13 cellular contexts compared by ENCODE assay signal in the genomic region with DNA sequence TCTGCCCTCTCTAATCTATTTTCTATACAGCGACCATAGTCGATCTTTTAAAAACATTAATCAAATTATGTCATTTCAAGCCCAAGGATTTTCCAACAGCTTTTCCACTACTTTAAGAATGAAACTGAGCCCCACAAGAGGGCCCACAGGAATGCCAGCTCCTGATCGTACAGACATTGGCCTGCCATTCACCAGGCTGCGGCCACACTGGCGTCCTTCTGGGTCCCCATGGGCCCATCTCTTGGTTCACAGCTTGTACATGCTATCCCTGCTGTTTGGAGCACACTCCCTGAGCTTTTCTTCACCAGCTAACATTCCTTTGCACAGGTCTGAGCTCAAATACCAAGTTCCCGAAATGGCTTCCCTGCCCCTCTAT.
"Had no signal": no experiment of that assay in that cellular context is flagged by ENCODE, and none has a peak within 500 bp of the region (broad histone marks: within the 10 kb centered on the region; RNA-seq: fewer than 3 reads in every experiment).

No MANE protein-coding gene starts in this region.

- H3K36me3 ChIP-seq: gastrocnemius medialis, left ventricle myocardium inferior, transverse colon had no signal

- H3K27me3 Mint-ChIP-seq: activated naive CD8-positive, alpha-beta T cell had no signal

- H3K36me3 Mint-ChIP-seq: activated CD4-positive, alpha-beta memory T cell treated with anti-CD3 and anti-CD28 coated beads for 36 hours; activated naive CD8-positive, alpha-beta T cell; stimulated activated memory B cell treated with anti-CD40 and anti-IgM and Interleukin-4, amounts not matched to agents 10 μg/mL and 1 μg/mL and 100 μg/mL, for 72 hours had no signal

- ATAC-seq: activated T-cell treated with anti-CD3 and anti-CD28 coated beads, Interleukin-2, amount 50 U/mL, for 4 hours; gastrocnemius medialis; stimulated activated memory B cell treated with anti-CD40 and anti-IgM and Interleukin-4, amounts not matched to agents 10 μg/mL and 1 μg/mL and 100 μg/mL, for 72 hours had no signal

- H3K27ac Mint-ChIP-seq: activated CD4-positive, alpha-beta memory T cell treated with anti-CD3 and anti-CD28 coated beads for 36 hours; activated naive CD8-positive, alpha-beta T cell; stimulated activated memory B cell treated with anti-CD40 and anti-IgM and Interleukin-4, amounts not matched to agents 10 μg/mL and 1 μg/mL and 100 μg/mL, for 72 hours had no signal

- H3K27me3 ChIP-seq: gastrocnemius medialis, transverse colon had no signal

- H3K4me3 Mint-ChIP-seq: activated CD4-positive, alpha-beta memory T cell treated with anti-CD3 and anti-CD28 coated beads for 36 hours; activated naive CD8-positive, alpha-beta T cell; activated T-cell treated with anti-CD3 and anti-CD28 coated beads, Interleukin-2, amount 50 U/mL, for 4 hours; stimulated activated memory B cell treated with anti-CD40 and anti-IgM and Interleukin-4, amounts not matched to agents 10 μg/mL and 1 μg/mL and 100 μg/mL, for 72 hours had no signal

- H3K4me1 Mint-ChIP-seq: stimulated activated memory B cell treated with anti-CD40 and anti-IgM and Interleukin-4, amounts not matched to agents 10 μg/mL and 1 μg/mL and 100 μg/mL, for 72 hours had no signal

- H3K9me3 ChIP-seq: gastrocnemius medialis, left ventricle myocardium inferior, transverse colon had no signal

- H3K9me3 Mint-ChIP-seq: activated CD4-positive, alpha-beta memory T cell treated with anti-CD3 and anti-CD28 coated beads for 36 hours; activated T-cell treated with anti-CD3 and anti-CD28 coated beads, Interleukin-2, amount 50 U/mL, for 4 hours had no signal

- DNase-seq: activated CD4-positive, alpha-beta memory T cell treated with anti-CD3 and anti-CD28 coated beads for 36 hours; activated effector memory CD4-positive, alpha-beta T cell treated with anti-CD3 and anti-CD28 coated beads, Interleukin-2, amount 50 U/mL, for 16 hours; activated T-cell treated with anti-CD3 and anti-CD28 coated beads, Interleukin-2, amount 50 U/mL, for 4 hours; gastrocnemius medialis; kidney; left ventricle myocardium inferior; mesendoderm; retina; small intestine; transverse colon had no signal

- H3K4me1 ChIP-seq: gastrocnemius medialis, left ventricle myocardium inferior had no signal

- H3K4me3 ChIP-seq: gastrocnemius medialis, left ventricle myocardium inferior, transverse colon had no signal

- H3K27ac ChIP-seq: gastrocnemius medialis, left ventricle myocardium inferior, transverse colon, VCaP had no signal
